In genomic region chr1:110434946-110435345, GRCh38 we compare ENCODE assay signal across 23 cellular contexts. TPM values are rescaled to one million over a fixed set of nuclear protein-coding genes. Genes with fewer than 3 reads are reported as not detected.
DNase-seq lines count a peak whose midpoint lies in the region; ATAC-seq and TF ChIP-seq lines count a peak whose summit lies in the region.
"Had no signal": no experiment of that assay in that cellular context is flagged by ENCODE, and none has a peak within 500 bp of the region (broad histone marks: within the 10 kb centered on the region; RNA-seq: fewer than 3 reads in every experiment).

No MANE protein-coding gene starts in this region.

- no peaks in the 10 kb centered on the region for H3K36me3 Mint-ChIP-seq in T-helper 2 cell treated with Interferon-gamma antibody and Interleukin-4, amounts not matched to agents 5 μg/mL and 100 μg/mL, for 36 hours (ENCODE audit: low read depth)
- H3K36me3 Mint-ChIP-seq: CD4-positive, CD25-positive, alpha-beta regulatory T cell had no signal

- H3K4me1 Mint-ChIP-seq in T-helper 2 cell treated with Interferon-gamma antibody and Interleukin-4, amounts not matched to agents 5 μg/mL and 100 μg/mL, for 36 hours (ENCODE audit: low read depth) = no peaks in the 10 kb centered on the region
- H3K4me1 Mint-ChIP-seq: CD4-positive, CD25-positive, alpha-beta regulatory T cell had no signal

- no peaks in the 10 kb centered on the region for H3K79me2 ChIP-seq in mesendoderm (ENCODE audit: control insufficient read depth, insufficient read depth, low read length)

- H4K5ac ChIP-seq in mesendoderm (ENCODE audit: low read length) = no peak overlapping the region

- peak; percentile 51 for ATAC-seq in left ventricle myocardium superior

- H3K27ac Mint-ChIP-seq in T-helper 2 cell treated with Interferon-gamma antibody and Interleukin-4, amounts not matched to agents 5 μg/mL and 100 μg/mL, for 36 hours = no peak overlapping the region
- H3K27ac Mint-ChIP-seq: CD4-positive, CD25-positive, alpha-beta regulatory T cell; IgD-negative memory B cell had no signal

- 50 to 64% (median 54%) methylated on average over 3 of the region's 3 CpGs for WGBS in adrenal gland, 4 donors
- WGBS in mesendoderm (ENCODE audit: extremely low coverage, insufficient coverage, low lambda C conversion rate) = no CpG with 5 or more reads among the region's 3 CpGs

- H3K4me3 ChIP-seq in right atrium auricular region (no peak overlapping the region), adrenal gland (no peak overlapping the region), mesendoderm (ENCODE audit: low read length) (no peak overlapping the region)
- H3K4me3 ChIP-seq: BLaER1, SK-N-MC had no signal

- no peak overlapping the region for H3K4me2 ChIP-seq in mesendoderm (ENCODE audit: low read length)
- H3K4me2 ChIP-seq: BLaER1 had no signal

- H3K18ac ChIP-seq in mesendoderm (ENCODE audit: low read length) = no peak overlapping the region

- H3K79me1 ChIP-seq in mesendoderm (ENCODE audit: low read length) = no peaks in the 10 kb centered on the region

- intact Hi-C loops in left ventricle myocardium superior (cut with micrococcal nuclease) (no loop called here), adrenal gland (cut with DNase I) (no loop called here), posterior cingulate gyrus (cut with DNase I) (no loop called here)

- no peaks in the 10 kb centered on the region for H3K9me3 Mint-ChIP-seq in T-helper 2 cell treated with Interferon-gamma antibody and Interleukin-4, amounts not matched to agents 5 μg/mL and 100 μg/mL, for 36 hours
- H3K9me3 Mint-ChIP-seq: CD4-positive, CD25-positive, alpha-beta regulatory T cell; IgD-negative memory B cell had no signal

- no peak overlapping the region for H3K23ac ChIP-seq in mesendoderm (ENCODE audit: low read length)

- peak overlapping the region; percentile 39 for H2AK5ac ChIP-seq in mesendoderm (ENCODE audit: low read length)

- H3K4ac ChIP-seq in mesendoderm (ENCODE audit: low read depth, low read length) = no peak overlapping the region

- no peak overlapping the region for H3K27ac ChIP-seq in right atrium auricular region
- peak overlapping the region in 1 of 5 donors; percentile 34 for H3K27ac ChIP-seq in adrenal gland
- H3K27ac ChIP-seq in mesendoderm (ENCODE audit: low read depth, low read length) = no peak overlapping the region
- H3K27ac ChIP-seq: BLaER1, RWPE1, SK-N-MC had no signal

- no peak overlapping the region for H2BK15ac ChIP-seq in mesendoderm (replicated peaks; ENCODE audit: low read depth)

- H3K56ac ChIP-seq in mesendoderm (ENCODE audit: low read length) = no peak overlapping the region

- H3K36me3 ChIP-seq in right atrium auricular region (no peaks in the 10 kb centered on the region), adrenal gland (replicated peaks in 1 of 2) (no peaks in the 10 kb centered on the region), mesendoderm (ENCODE audit: control insufficient read depth, insufficient read depth, low read length) (no peaks in the 10 kb centered on the region)
- H3K36me3 ChIP-seq: BLaER1 had no signal

- no peaks in the 10 kb centered on the region for H3K27me3 ChIP-seq in right atrium auricular region
- H3K27me3 ChIP-seq in adrenal gland = no peaks in the 10 kb centered on the region
- H3K27me3 ChIP-seq in mesendoderm (ENCODE audit: insufficient read depth, low read length, poor library complexity) = no peaks in the 10 kb centered on the region
- H3K27me3 ChIP-seq: BLaER1 had no signal

- DNase-seq in left ventricle myocardium superior = no peak
- no peak for DNase-seq in right atrium auricular region (ENCODE audit: low spot score)
- DNase-seq in adrenal gland = peak in 4 of 7 donors; percentile 38 to 60 (median 49)
- no peak for DNase-seq in mesendoderm
- DNase-seq in T-helper 2 cell treated with Interferon-gamma antibody and Interleukin-4, amounts not matched to agents 5 μg/mL and 100 μg/mL, for 36 hours (ENCODE audit: low spot score) = no peak
- DNase-seq in posterior cingulate gyrus = no peak
- DNase-seq in DMS79 (lab: John Stamatoyannopoulos, UW) = no peak
- DNase-seq: CD4-positive, CD25-positive, alpha-beta regulatory T cell; DMS153; NCI-H1092 treated with DMSO at 0.1 percent for 48 hours; NCI-H1436; NCI-H187; NCI-H2171 treated with DMSO at 0.1 percent for 48 hours; NCI-H345; NCI-H526; NCI-H82; NK-92 treated with Interleukin-12 subunit alpha and Interleukin-12 subunit beta, amount 100 ng/mL, for 24 hours; SIG-M5 had no signal

- peaks cover 0 to 10% of the 10 kb centered on the region in 2 donors for H3K4me1 ChIP-seq in right atrium auricular region
- peaks cover 4 to 18% of the 10 kb centered on the region in 2 donors for H3K4me1 ChIP-seq in adrenal gland (replicated peaks in 1 of 2)
- peaks cover 43% of the 10 kb centered on the region for H3K4me1 ChIP-seq in mesendoderm (ENCODE audit: control insufficient read depth, low read depth, low read length)

- no peak overlapping the region for H2BK5ac ChIP-seq in mesendoderm (ENCODE audit: low read length)

- no peak overlapping the region for H2BK120ac ChIP-seq in mesendoderm (ENCODE audit: low read depth, low read length)

- H3K9me3 ChIP-seq in right atrium auricular region = no peaks in the 10 kb centered on the region
- no peaks in the 10 kb centered on the region for H3K9me3 ChIP-seq in adrenal gland (replicated peaks in 1 of 3)
- H3K9me3 ChIP-seq: BLaER1 had no signal

- peaks cover 4% of the 10 kb centered on the region for H3K27me3 Mint-ChIP-seq in T-helper 2 cell treated with Interferon-gamma antibody and Interleukin-4, amounts not matched to agents 5 μg/mL and 100 μg/mL, for 36 hours (ENCODE audit: low read depth)

- no peak for TF ChIP-seq POLR2A in adrenal gland (IDR thresholded peaks at IDR 0.05)

- H3K4me3 Mint-ChIP-seq in T-helper 2 cell treated with Interferon-gamma antibody and Interleukin-4, amounts not matched to agents 5 μg/mL and 100 μg/mL, for 36 hours = no peak overlapping the region
- H3K4me3 Mint-ChIP-seq: CD4-positive, CD25-positive, alpha-beta regulatory T cell; IgD-negative memory B cell had no signal

- no peak overlapping the region for H3K9ac ChIP-seq in mesendoderm (ENCODE audit: low read length)
- H3K9ac ChIP-seq: BLaER1 had no signal

- no peak overlapping the region for H4K8ac ChIP-seq in mesendoderm (ENCODE audit: low read depth, low read length)

- no peak for TF ChIP-seq CTCF in right atrium auricular region (IDR thresholded peaks at IDR 0.05)
- no peak for TF ChIP-seq CTCF in adrenal gland (IDR thresholded peaks at IDR 0.05)

RNA-seq across cellular contexts. Expression of gene PROK1, which starts 16.0 kb away (rescaled TPM):
- not detected for total RNA-seq in left ventricle myocardium superior
- 1 to 10 TPM; 1.0 to 5.1 TPM for total RNA-seq in right atrium auricular region
- 10 to 100 TPM in 1 of 8 donors, 1 to 10 TPM in 6, under 1 TPM in 1; 0.76 to 12.9 (median 6.4) TPM for total RNA-seq in adrenal gland
- 1 to 10 TPM; 4.0 to 6.2 (median 4.8) TPM for polyA plus RNA-seq in adrenal gland
- polyA plus RNA-seq in mesendoderm (2013, experiment 1 of 2) = 1.0 TPM
- polyA plus RNA-seq in mesendoderm (2013, experiment 2 of 2) = 0.95 TPM
- total RNA-seq: CD4-positive, CD25-positive, alpha-beta regulatory T cell had no signal
- polyA plus RNA-seq: AG04450; CD4-positive, CD25-positive, alpha-beta regulatory T cell; IgD-negative memory B cell had no signal

RNA-seq across cellular contexts. Expression of gene LAMTOR5, which starts 27.5 kb away (rescaled TPM):
- 265 TPM for total RNA-seq in left ventricle myocardium superior
- total RNA-seq in right atrium auricular region = 100 to 1,000 TPM; 142 to 177 TPM
- 100 to 1,000 TPM in 6 of 8 donors, 10 to 100 TPM in 2; 81.3 to 152 (median 117) TPM for total RNA-seq in adrenal gland
- polyA plus RNA-seq in adrenal gland = 100 to 1,000 TPM; 211 to 299 (median 217) TPM
- 171 TPM for polyA plus RNA-seq in mesendoderm (2013, experiment 1 of 2)
- 171 TPM for polyA plus RNA-seq in mesendoderm (2013, experiment 2 of 2)

RNA-seq across cellular contexts. Expression of gene SLC16A4, which starts 44.1 kb away (rescaled TPM):
- total RNA-seq in left ventricle myocardium superior = 2.1 TPM
- 1 to 10 TPM; 4.7 to 8.9 TPM for total RNA-seq in right atrium auricular region
- 10 to 100 TPM in 3 of 8 donors, 1 to 10 TPM in 5; 4.1 to 15.7 (median 7.2) TPM for total RNA-seq in adrenal gland
- 1 to 10 TPM; 2.8 to 4.7 (median 3.2) TPM for polyA plus RNA-seq in adrenal gland
- 0.28 TPM for polyA plus RNA-seq in mesendoderm (2013, experiment 1 of 2)
- polyA plus RNA-seq in mesendoderm (2013, experiment 2 of 2) = 0.29 TPM
- total RNA-seq: CD4-positive, CD25-positive, alpha-beta regulatory T cell had no signal

Comparison
In these comparisons a context has a peak if more than half of its experiments do, and no peak if none do; other contexts are left out.
1. DNase-seq: peak in adrenal gland (4 of 7); none in left ventricle myocardium superior (single experiment), right atrium auricular region (single experiment), mesendoderm (single experiment), T-helper 2 cell treated with Interferon-gamma antibody and Interleukin-4, amounts not matched to agents 5 μg/mL and 100 μg/mL, for 36 hours (single experiment), posterior cingulate gyrus (0 of 10) and DMS79 (single experiment).